In genomic region chr20:48406462-48407235, GRCh38 we compare ENCODE assay signal across 15 cellular contexts.
DNase-seq lines count a peak whose midpoint lies in the region; ATAC-seq, FAIRE-seq and TF ChIP-seq lines count a peak whose summit lies in the region.
"Had no signal": no experiment of that assay in that cellular context is flagged by ENCODE, and none has a peak within 500 bp of the region (broad histone marks: within the 10 kb centered on the region; RNA-seq: fewer than 3 reads in every experiment).

No MANE protein-coding gene starts in this region.

- no peak for FAIRE-seq in pancreas (lab: Jason Lieb, UNC)
- FAIRE-seq: GM12892 had no signal

- no peak overlapping the region for H3K27ac ChIP-seq in pancreas
- H3K27ac ChIP-seq: hepatocyte had no signal

- TF ChIP-seq CTCF in GM12865 (IDR thresholded peaks at IDR 0.05; ENCODE audit: insufficient read depth, low read depth, low read length, missing control alignments) (no peak), pancreas (IDR thresholded peaks at IDR 0.05) (no peak)

- peak in 3 of 4 donors; percentile 55 to 72 (median 72) for ATAC-seq in pancreas
- ATAC-seq in effector memory CD8-positive, alpha-beta T cell (replicated peaks) = no peak

- no peaks in the 10 kb centered on the region for H3K9me3 ChIP-seq in pancreas

- H3K27ac Mint-ChIP-seq in activated T-cell treated with anti-CD3 and anti-CD28 coated beads, Interleukin-2, amount 50 U/mL, for 24 hours = no peak overlapping the region
- H3K27ac Mint-ChIP-seq in effector memory CD8-positive, alpha-beta T cell = no peak overlapping the region

- H3K4me3 Mint-ChIP-seq in activated T-cell treated with anti-CD3 and anti-CD28 coated beads, Interleukin-2, amount 50 U/mL, for 24 hours = no peak overlapping the region
- H3K4me3 Mint-ChIP-seq in effector memory CD8-positive, alpha-beta T cell = no peak overlapping the region

- intact Hi-C loops in pancreas (cut with DNase I) = no loop called here

- peak; percentile 35 to 45 for DNase-seq in activated T-cell treated with anti-CD3 and anti-CD28 coated beads, Interleukin-2, amount 50 U/mL, for 48 hours
- DNase-seq in activated T-cell treated with anti-CD3 and anti-CD28 coated beads, Interleukin-2, amount 50 U/mL, for 24 hours = no peak
- peak; percentile 6 for DNase-seq in GM12865 (ENCODE audit: low read depth)
- peak; percentile 75 for DNase-seq in astrocyte of the hippocampus (ENCODE audit: low read depth, low spot score)
- no peak for DNase-seq in pancreas
- DNase-seq in T1000 (lab: John Stamatoyannopoulos, UW) = no peak
- DNase-seq in effector memory CD8-positive, alpha-beta T cell = no peak
- no peak for DNase-seq in COR-L47 (lab: John Stamatoyannopoulos, UW)
- DNase-seq: activated effector memory CD4-positive, alpha-beta T cell treated with Interleukin-2 at 50 U/mL for 16 hours; EL; kidney glomerular epithelial cell; NCI-H1048; RPMI8226 had no signal

- H3K4me3 ChIP-seq in GM12865 (ENCODE audit: low read depth, low read length) (no peak overlapping the region), pancreas (no peak overlapping the region)
- H3K4me3 ChIP-seq: hepatocyte had no signal

- no peaks in the 10 kb centered on the region for H3K4me1 ChIP-seq in pancreas

- H3K4me1 Mint-ChIP-seq in activated T-cell treated with anti-CD3 and anti-CD28 coated beads, Interleukin-2, amount 50 U/mL, for 24 hours (ENCODE audit: low read depth) = peaks cover 2% of the 10 kb centered on the region
- no peaks in the 10 kb centered on the region for H3K4me1 Mint-ChIP-seq in effector memory CD8-positive, alpha-beta T cell (ENCODE audit: low read depth in 2 of 2)

- H3K36me3 Mint-ChIP-seq in activated T-cell treated with anti-CD3 and anti-CD28 coated beads, Interleukin-2, amount 50 U/mL, for 24 hours (ENCODE audit: low read depth) = no peaks in the 10 kb centered on the region
- H3K36me3 Mint-ChIP-seq in effector memory CD8-positive, alpha-beta T cell (ENCODE audit: insufficient read depth) = peaks cover 3% of the 10 kb centered on the region

- no peaks in the 10 kb centered on the region for H3K9me3 Mint-ChIP-seq in activated T-cell treated with anti-CD3 and anti-CD28 coated beads, Interleukin-2, amount 50 U/mL, for 24 hours
- no peaks in the 10 kb centered on the region for H3K9me3 Mint-ChIP-seq in effector memory CD8-positive, alpha-beta T cell

- no peaks in the 10 kb centered on the region for H3K27me3 ChIP-seq in pancreas
- H3K27me3 ChIP-seq: hepatocyte had no signal

- H3K36me3 ChIP-seq in pancreas = no peaks in the 10 kb centered on the region

- H3K27me3 Mint-ChIP-seq in activated T-cell treated with anti-CD3 and anti-CD28 coated beads, Interleukin-2, amount 50 U/mL, for 24 hours = peaks cover 18% of the 10 kb centered on the region
- peaks cover 43 to 72% of the 10 kb centered on the region in 2 donors for H3K27me3 Mint-ChIP-seq in effector memory CD8-positive, alpha-beta T cell

- WGBS in pancreas, 2 donors = 39 to 42% methylated on average over 10 of the region's 10 CpGs

Comparison
In these comparisons a context has a peak if more than half of its experiments do, and no peak if none do; other contexts are left out.
1. DNase-seq: peak in activated T-cell treated with anti-CD3 and anti-CD28 coated beads, Interleukin-2, amount 50 U/mL, for 48 hours (2 of 2), GM12865 (single experiment) and astrocyte of the hippocampus (single experiment); none in activated T-cell treated with anti-CD3 and anti-CD28 coated beads, Interleukin-2, amount 50 U/mL, for 24 hours (single experiment), pancreas (0 of 6), T1000 (single experiment), effector memory CD8-positive, alpha-beta T cell (0 of 3) and COR-L47 (single experiment).